Comparison of ENCODE assay signal across 33 cellular contexts in genomic region chr14:103282932-103283331, GRCh38.
"Had no signal": no experiment of that assay in that cellular context is flagged by ENCODE, and none has a peak within 500 bp of the region (broad histone marks: within the 10 kb centered on the region; RNA-seq: fewer than 3 reads in every experiment).

No MANE protein-coding gene starts in this region.

- H3K4me3 ChIP-seq: coronary artery, dorsolateral prefrontal cortex had no signal

- FAIRE-seq: astrocyte, bronchial epithelial cell, frontal cortex had no signal

- H3K4me3 Mint-ChIP-seq: activated B cell treated with CpG ODN at 0.5 μM for 24 hours; activated CD8-positive, alpha-beta memory T cell treated with anti-CD3 and anti-CD28 coated beads, Interleukin-2, amount 10 ng/mL, durations not matched to agents 7 days and 5 days; activated CD8-positive, alpha-beta T cell treated with anti-CD3 and anti-CD28 coated beads, Interleukin-2, amount 10 ng/mL, durations not matched to agents 7 days and 5 days; activated naive CD4-positive, alpha-beta T cell treated with anti-CD3 and anti-CD28 coated beads, Interleukin-2, amount 10 ng/mL, durations not matched to agents 7 days and 5 days; activated naive CD8-positive, alpha-beta T cell treated with anti-CD3 and anti-CD28 coated beads, Interleukin-2, amount 10 ng/mL, durations not matched to agents 7 days and 5 days; activated T-helper 1 cell treated with anti-CD3 and anti-CD28 coated beads, Interleukin-12 subunit alpha, Interleukin-12 subunit beta, Interleukin-2, Interleukin-4 antibody, amounts not matched to agents 30 ng/mL and 10 ng/mL and 1 ng/mL, durations not matched to agents 14 hours and 24 hours and 36 hours; central memory CD8-positive, alpha-beta T cell; dendritic cell treated with granulocyte-macrophage colony-stimulating factor and Interleukin-4, amounts not matched to agents 40 ng/mL and 50 ng/mL, for 4 days; endodermal cell; T-helper 17 cell; T-helper 2 cell treated with Interferon-gamma antibody and Interleukin-4, amounts not matched to agents 5 μg/mL and 100 μg/mL, for 36 hours had no signal

- H3K9me3 Mint-ChIP-seq: activated B cell treated with CpG ODN at 0.5 μM for 24 hours; activated naive CD4-positive, alpha-beta T cell treated with anti-CD3 and anti-CD28 coated beads, Interleukin-2, amount 10 ng/mL, durations not matched to agents 7 days and 5 days; activated naive CD4-positive, alpha-beta T cell treated with anti-CD3 and anti-CD28 coated beads, Interleukin-2, amount 50 U/mL, for 72 hours; activated T-helper 1 cell treated with anti-CD3 and anti-CD28 coated beads, Interleukin-12 subunit alpha, Interleukin-12 subunit beta, Interleukin-2, Interleukin-4 antibody, amounts not matched to agents 30 ng/mL and 10 ng/mL and 1 ng/mL, durations not matched to agents 14 hours and 24 hours and 36 hours; central memory CD8-positive, alpha-beta T cell; dendritic cell treated with granulocyte-macrophage colony-stimulating factor and Interleukin-4, amounts not matched to agents 40 ng/mL and 50 ng/mL, for 4 days had no signal

- H3K36me3 Mint-ChIP-seq: activated naive CD4-positive, alpha-beta T cell treated with anti-CD3 and anti-CD28 coated beads, Interleukin-2, amount 10 ng/mL, durations not matched to agents 7 days and 5 days; activated naive CD8-positive, alpha-beta T cell treated with anti-CD3 and anti-CD28 coated beads, Interleukin-2, amount 10 ng/mL, durations not matched to agents 7 days and 5 days had no signal

- DNase-seq: activated B cell treated with CpG ODN at 0.5 μM for 24 hours; activated CD4-positive, alpha-beta T cell treated with anti-CD3 and anti-CD28 coated beads for 48 hours; activated CD4-positive, alpha-beta T cell treated with anti-CD3 and anti-CD28 coated beads, Interleukin-2, amount 50 U/mL, for 1 hour; activated CD4-positive, alpha-beta T cell treated with anti-CD3 and anti-CD28 coated beads, Interleukin-2, amount 50 U/mL, for 48 hours; activated CD8-positive, alpha-beta memory T cell treated with anti-CD3 and anti-CD28 coated beads, Interleukin-2, amount 10 ng/mL, durations not matched to agents 7 days and 5 days; activated CD8-positive, alpha-beta memory T cell treated with anti-CD3 and anti-CD28 coated beads, Interleukin-2, amount 50 U/mL, for 4 hours; activated CD8-positive, alpha-beta T cell treated with anti-CD3 and anti-CD28 coated beads, Interleukin-2, amount 10 ng/mL, durations not matched to agents 7 days and 5 days; activated gamma-delta T cell; activated naive CD4-positive, alpha-beta T cell; activated naive CD4-positive, alpha-beta T cell treated with anti-CD3 and anti-CD28 coated beads, Interleukin-2, amount 10 ng/mL, durations not matched to agents 7 days and 5 days; activated naive CD8-positive, alpha-beta T cell treated with anti-CD3 and anti-CD28 coated beads, Interleukin-2, amount 10 ng/mL, durations not matched to agents 7 days and 5 days; activated T-cell treated with anti-CD3 and anti-CD28 coated beads, Interleukin-2, amount 50 U/mL, for 1 hour; activated T-cell treated with anti-CD3 and anti-CD28 coated beads, Interleukin-2, amount 50 U/mL, for 48 hours; anterior cingulate cortex; brain microvascular endothelial cell; effector memory CD4-positive, alpha-beta T cell; endodermal cell; foreskin fibroblast; head of caudate nucleus; T-helper 1 cell; T-helper 17 cell; T1000; WERI-Rb-1 had no signal

- H3K4me1 Mint-ChIP-seq: activated naive CD8-positive, alpha-beta T cell treated with anti-CD3 and anti-CD28 coated beads, Interleukin-2, amount 10 ng/mL, durations not matched to agents 7 days and 5 days; central memory CD8-positive, alpha-beta T cell had no signal

- H3K27ac Mint-ChIP-seq: activated B cell treated with CpG ODN at 0.5 μM for 24 hours; activated CD8-positive, alpha-beta memory T cell treated with anti-CD3 and anti-CD28 coated beads, Interleukin-2, amount 10 ng/mL, durations not matched to agents 7 days and 5 days; activated CD8-positive, alpha-beta T cell treated with anti-CD3 and anti-CD28 coated beads, Interleukin-2, amount 10 ng/mL, durations not matched to agents 7 days and 5 days; activated naive CD4-positive, alpha-beta T cell treated with anti-CD3 and anti-CD28 coated beads, Interleukin-2, amount 10 ng/mL, durations not matched to agents 7 days and 5 days; activated naive CD4-positive, alpha-beta T cell treated with anti-CD3 and anti-CD28 coated beads, Interleukin-2, amount 50 U/mL, for 72 hours; activated T-helper 1 cell treated with anti-CD3 and anti-CD28 coated beads, Interleukin-12 subunit alpha, Interleukin-12 subunit beta, Interleukin-2, Interleukin-4 antibody, amounts not matched to agents 30 ng/mL and 10 ng/mL and 1 ng/mL, durations not matched to agents 14 hours and 24 hours and 36 hours; dendritic cell treated with granulocyte-macrophage colony-stimulating factor and Interleukin-4, amounts not matched to agents 40 ng/mL and 50 ng/mL, for 4 days; endodermal cell; T-helper 17 cell; T-helper 2 cell treated with Interferon-gamma antibody and Interleukin-4, amounts not matched to agents 5 μg/mL and 100 μg/mL, for 36 hours had no signal

- H3K36me3 ChIP-seq: brain microvascular endothelial cell, WERI-Rb-1 had no signal
